Comparison of ENCODE assay signal across 26 cellular contexts in the genomic region with DNA sequence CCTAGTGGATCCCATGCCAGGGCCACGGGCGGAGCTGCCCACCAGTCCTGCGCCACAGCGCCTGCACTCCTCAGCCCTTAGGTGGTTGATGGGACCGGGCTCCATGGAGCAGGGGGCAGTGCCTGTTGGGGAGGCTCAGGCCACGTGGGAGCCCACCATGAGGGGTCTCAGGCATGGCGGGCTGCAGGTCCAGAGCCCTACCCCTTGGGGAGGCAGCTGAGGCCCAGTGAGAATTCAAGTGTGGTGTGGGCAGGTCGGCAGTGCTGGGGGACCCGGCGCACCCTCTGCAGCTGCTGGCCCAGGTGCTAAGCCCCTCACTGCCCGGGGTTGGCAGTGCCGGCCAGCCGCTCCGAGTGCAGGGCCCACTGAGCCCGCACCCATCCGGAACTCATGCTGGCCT.
"Had no signal": no experiment of that assay in that cellular context is flagged by ENCODE, and none has a peak within 500 bp of the region (broad histone marks: within the 10 kb centered on the region; RNA-seq: fewer than 3 reads in every experiment).

No MANE protein-coding gene starts in this region.

- DNase-seq: stimulated activated CD4-positive, alpha-beta T cell treated with anti-CD3 and anti-CD28 coated beads, Interleukin-2, amount 100 ng/mL, for 48 hours; stimulated activated CD4-positive, alpha-beta T cell treated with anti-CD3 and anti-CD28 coated beads, Interleukin-4, amount 100 ng/mL, for 1 hour; stimulated activated CD4-positive, alpha-beta T cell treated with anti-CD3 and anti-CD28 coated beads, Interleukin-4, amount 100 ng/mL, for 24 hours; stimulated activated CD4-positive, alpha-beta T cell treated with anti-CD3 and anti-CD28 coated beads, Interleukin-4, amount 100 ng/mL, for 4 hours; stimulated activated CD8-positive, alpha-beta memory T cell treated with anti-CD3 and anti-CD28 coated beads, Interleukin-4, amount 100 ng/mL, for 48 hours; stimulated activated naive B cell treated with anti-CD40 and anti-IgM and Interleukin-4, amounts not matched to agents 10 μg/mL and 1 μg/mL and 100 μg/mL, for 72 hours; stimulated activated naive CD4-positive, alpha-beta T cell; stimulated activated naive CD4-positive, alpha-beta T cell treated with Interleukin-2 at 50 U/mL for 16 hours; stimulated activated naive CD8-positive, alpha-beta T cell treated with anti-CD3 and anti-CD28 coated beads, Interleukin-15, amount 100 ng/mL, for 72 hours; stimulated activated naive CD8-positive, alpha-beta T cell treated with anti-CD3 and anti-CD28 coated beads, Interleukin-15, Interleukin-2, amounts not matched to agents 100 U/mL and 50 U/mL, for 24 hours; stomach; substantia nigra; testis; thyroid gland; tibial artery; transverse colon; trophoblast cell; upper lobe of right lung; uterus had no signal

- H3K27ac ChIP-seq: stomach, suprapubic skin, testis, thoracic aorta, thyroid gland, tibial artery, tibial nerve, transverse colon, upper lobe of left lung, upper lobe of right lung, uterus, vagina had no signal

- H3K9me3 ChIP-seq: testis, thyroid gland had no signal

- H3K4me1 ChIP-seq: stomach, suprapubic skin, testis, thyroid gland, tibial artery, tibial nerve, upper lobe of left lung, upper lobe of right lung, uterus, vagina had no signal

- H3K36me3 ChIP-seq: stomach, suprapubic skin, thoracic aorta, thyroid gland, tibial nerve, transverse colon, upper lobe of left lung, upper lobe of right lung, uterus, vagina had no signal

- H3K4me3 ChIP-seq: stomach, suprapubic skin, testis, thoracic aorta, thyroid gland, tibial artery, tibial nerve, transverse colon, upper lobe of left lung, upper lobe of right lung, uterus, vagina had no signal

- ATAC-seq: stimulated activated effector memory CD8-positive, alpha-beta T cell treated with anti-CD3 and anti-CD28 coated beads, Interleukin-12 subunit alpha, Interleukin-12 subunit beta, amount 100 ng/mL, for 72 hours; stimulated activated memory B cell treated with anti-CD40 and anti-IgM and Interleukin-4, amounts not matched to agents 10 μg/mL and 1 μg/mL and 100 μg/mL, for 72 hours; stimulated activated naive B cell treated with anti-CD40 and anti-IgM and Interleukin-4, amounts not matched to agents 10 μg/mL and 1 μg/mL and 100 μg/mL, for 72 hours; stimulated activated naive CD8-positive, alpha-beta T cell treated with anti-CD3 and anti-CD28 coated beads, Interleukin-15, amount 100 ng/mL, for 72 hours; stimulated activated naive CD8-positive, alpha-beta T cell treated with anti-CD3 and anti-CD28 coated beads, Interleukin-15, Interleukin-2, amounts not matched to agents 100 U/mL and 50 U/mL, for 24 hours; upper lobe of right lung had no signal

- H3K27me3 ChIP-seq: stomach, suprapubic skin, testis, thyroid gland, tibial artery, tibial nerve, transverse colon, upper lobe of left lung, upper lobe of right lung, uterus, vagina had no signal
